In genomic region chr6:150719861-150720260, GRCh38 we compare ENCODE assay signal across 1 cellular context.
TF ChIP-seq lines count a peak whose summit lies in the region.

No MANE protein-coding gene starts in this region.

TF ChIP-seq in GM23338, 12 proteins besides CTCF, POLR2A, EP300 and RAD21 (continued from another document):
- TF ChIP-seq ZNF462 (CRISPR knock-in tag; IDR thresholded peaks at IDR 0.05) (no peak), POLR2AphosphoS5 (IDR thresholded peaks at IDR 0.05; ENCODE audit: low read depth) (no peak), NANOG (IDR thresholded peaks at IDR 0.05; ENCODE audit: borderline replicate concordance) (no peak), ETS1 (IDR thresholded peaks at IDR 0.05) (no peak), CREB1 (CRISPR knock-in tag; IDR thresholded peaks at IDR 0.05; ENCODE audit: low read depth) (no peak), EZH2 (IDR thresholded peaks at IDR 0.05; ENCODE audit: low read depth, unreplicated experiment) (no peak), JUNB (IDR thresholded peaks at IDR 0.05; ENCODE audit: unreplicated experiment) (no peak), STAT1 (IDR thresholded peaks at IDR 0.05; ENCODE audit: unreplicated experiment) (no peak), ZNF331 (CRISPR knock-in tag; IDR thresholded peaks at IDR 0.05; ENCODE audit: low read depth) (no peak), EZH2phosphoT487 (IDR thresholded peaks at IDR 0.05; ENCODE audit: unreplicated experiment) (no peak), REST (IDR thresholded peaks at IDR 0.05; ENCODE audit: unreplicated experiment) (no peak)
